1 cellular context compared by ENCODE assay signal in the genomic region with DNA sequence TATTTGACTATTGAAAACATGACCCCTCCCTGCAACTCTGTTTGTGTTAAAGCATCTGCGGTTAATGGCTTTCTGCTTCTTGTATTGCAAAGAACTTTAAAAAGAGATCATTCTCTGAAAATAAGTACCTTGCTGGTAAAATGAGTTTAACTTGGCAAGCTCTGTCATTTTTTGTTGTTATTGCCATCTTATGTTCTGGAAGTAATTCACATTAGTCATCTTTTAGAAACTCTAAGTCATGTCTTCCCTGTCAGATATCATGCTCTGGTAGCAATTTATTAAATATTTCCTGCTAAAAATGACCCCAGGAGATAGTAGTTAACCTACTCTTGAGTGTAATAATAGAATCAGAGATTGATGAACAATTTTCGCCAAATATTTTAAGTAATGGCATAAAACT.
A peak's percentile ranks its signal among the peaks of the same experiment; 100 is the strongest.
TF ChIP-seq lines count a peak whose summit lies in the region.

No MANE protein-coding gene starts in this region.

TF ChIP-seq in SK-N-SH, 30 proteins besides CTCF, POLR2A, EP300 and RAD21 (continued from another document):
- TF ChIP-seq, protein P1, sequence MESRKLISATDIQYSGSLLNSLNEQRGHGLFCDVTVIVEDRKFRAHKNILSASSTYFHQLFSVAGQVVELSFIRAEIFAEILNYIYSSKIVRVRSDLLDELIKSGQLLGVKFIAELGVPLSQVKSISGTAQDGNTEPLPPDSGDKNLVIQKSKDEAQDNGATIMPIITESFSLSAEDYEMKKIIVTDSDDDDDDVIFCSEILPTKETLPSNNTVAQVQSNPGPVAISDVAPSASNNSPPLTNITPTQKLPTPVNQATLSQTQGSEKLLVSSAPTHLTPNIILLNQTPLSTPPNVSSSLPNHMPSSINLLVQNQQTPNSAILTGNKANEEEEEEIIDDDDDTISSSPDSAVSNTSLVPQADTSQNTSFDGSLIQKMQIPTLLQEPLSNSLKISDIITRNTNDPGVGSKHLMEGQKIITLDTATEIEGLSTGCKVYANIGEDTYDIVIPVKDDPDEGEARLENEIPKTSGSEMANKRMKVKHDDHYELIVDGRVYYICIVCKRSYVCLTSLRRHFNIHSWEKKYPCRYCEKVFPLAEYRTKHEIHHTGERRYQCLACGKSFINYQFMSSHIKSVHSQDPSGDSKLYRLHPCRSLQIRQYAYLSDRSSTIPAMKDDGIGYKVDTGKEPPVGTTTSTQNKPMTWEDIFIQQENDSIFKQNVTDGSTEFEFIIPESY (IDR thresholded peaks at IDR 0.05; ENCODE audit: borderline replicate concordance, low read depth): no peak
- no peak for TF ChIP-seq RCOR1 (IDR thresholded peaks at IDR 0.05; ENCODE audit: low read length)
- TF ChIP-seq FOXM1 (IDR thresholded peaks at IDR 0.05; ENCODE audit: low read depth): no peak
- TF ChIP-seq ELF1 (IDR thresholded peaks at IDR 0.05): no peak
- TF ChIP-seq JUND (IDR thresholded peaks at IDR 0.05): 0 out of 2 replicates have a peak, but pooled peaks have one; percentile 24
- no peak for TF ChIP-seq RFX5 (IDR thresholded peaks at IDR 0.05; ENCODE audit: low read length)
- TF ChIP-seq, protein P2, sequence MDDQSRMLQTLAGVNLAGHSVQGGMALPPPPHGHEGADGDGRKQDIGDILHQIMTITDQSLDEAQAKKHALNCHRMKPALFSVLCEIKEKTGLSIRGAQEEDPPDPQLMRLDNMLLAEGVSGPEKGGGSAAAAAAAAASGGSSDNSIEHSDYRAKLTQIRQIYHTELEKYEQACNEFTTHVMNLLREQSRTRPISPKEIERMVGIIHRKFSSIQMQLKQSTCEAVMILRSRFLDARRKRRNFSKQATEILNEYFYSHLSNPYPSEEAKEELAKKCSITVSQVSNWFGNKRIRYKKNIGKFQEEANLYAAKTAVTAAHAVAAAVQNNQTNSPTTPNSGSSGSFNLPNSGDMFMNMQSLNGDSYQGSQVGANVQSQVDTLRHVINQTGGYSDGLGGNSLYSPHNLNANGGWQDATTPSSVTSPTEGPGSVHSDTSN (IDR thresholded peaks at IDR 0.05): peak; percentile 59
- no peak for TF ChIP-seq SMC3 (IDR thresholded peaks at IDR 0.05; ENCODE audit: low read depth, low read length)
- TF ChIP-seq, protein P3, sequence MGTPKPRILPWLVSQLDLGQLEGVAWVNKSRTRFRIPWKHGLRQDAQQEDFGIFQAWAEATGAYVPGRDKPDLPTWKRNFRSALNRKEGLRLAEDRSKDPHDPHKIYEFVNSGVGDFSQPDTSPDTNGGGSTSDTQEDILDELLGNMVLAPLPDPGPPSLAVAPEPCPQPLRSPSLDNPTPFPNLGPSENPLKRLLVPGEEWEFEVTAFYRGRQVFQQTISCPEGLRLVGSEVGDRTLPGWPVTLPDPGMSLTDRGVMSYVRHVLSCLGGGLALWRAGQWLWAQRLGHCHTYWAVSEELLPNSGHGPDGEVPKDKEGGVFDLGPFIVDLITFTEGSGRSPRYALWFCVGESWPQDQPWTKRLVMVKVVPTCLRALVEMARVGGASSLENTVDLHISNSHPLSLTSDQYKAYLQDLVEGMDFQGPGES (IDR thresholded peaks at IDR 0.05; ENCODE audit: low read depth, low read length): no peak
- no peak for TF ChIP-seq FOXJ3 (CRISPR knock-in tag; IDR thresholded peaks at IDR 0.05)
- no peak for TF ChIP-seq TEAD4 (IDR thresholded peaks at IDR 0.05; ENCODE audit: borderline replicate concordance, insufficient read depth)
- TF ChIP-seq, protein P4, sequence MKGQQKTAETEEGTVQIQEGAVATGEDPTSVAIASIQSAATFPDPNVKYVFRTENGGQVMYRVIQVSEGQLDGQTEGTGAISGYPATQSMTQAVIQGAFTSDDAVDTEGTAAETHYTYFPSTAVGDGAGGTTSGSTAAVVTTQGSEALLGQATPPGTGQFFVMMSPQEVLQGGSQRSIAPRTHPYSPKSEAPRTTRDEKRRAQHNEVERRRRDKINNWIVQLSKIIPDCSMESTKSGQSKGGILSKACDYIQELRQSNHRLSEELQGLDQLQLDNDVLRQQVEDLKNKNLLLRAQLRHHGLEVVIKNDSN (IDR thresholded peaks at IDR 0.05; ENCODE audit: borderline replicate concordance, low read depth): no peak
- TF ChIP-seq GATA2 (CRISPR knock-in tag; IDR thresholded peaks at IDR 0.05): no peak
- no peak for TF ChIP-seq CHD2 (IDR thresholded peaks at IDR 0.05; ENCODE audit: low read length, partially characterized antibody)
